13 cellular contexts compared by ENCODE assay signal in genomic region chr3:12303532-12303931, GRCh38. TPM values are rescaled to one million over a fixed set of nuclear protein-coding genes. Genes with fewer than 3 reads are reported as not detected.
DNase-seq lines count a peak whose midpoint lies in the region; ATAC-seq and TF ChIP-seq lines count a peak whose summit lies in the region.
"Had no signal": no experiment of that assay in that cellular context is flagged by ENCODE, and none has a peak within 500 bp of the region (broad histone marks: within the 10 kb centered on the region; RNA-seq: fewer than 3 reads in every experiment).

No MANE protein-coding gene starts in this region.

- H4K20me1 ChIP-seq in mammary epithelial cell (ENCODE audit: insufficient read depth, low read length), result no peaks in the 10 kb centered on the region

- dilution Hi-C loops in mammary epithelial cell (cut with HindIII; ENCODE audit: low sequenced_read_pairs), result no loop called here

- 90% methylated on average over 2 of the region's 2 CpGs for WGBS in mammary epithelial cell (ENCODE audit: low coverage, missing lambda C conversion rate)

- intact Hi-C loops in mammary epithelial cell (cut with micrococcal nuclease), result no loop called here
- intact Hi-C loops in CD4-positive, alpha-beta T cell (cut with DNase I, micrococcal nuclease), result no loop called here

- peaks cover 13% of the 10 kb centered on the region for H3K4me1 ChIP-seq in mammary epithelial cell (ENCODE audit: insufficient read depth, low read length)
- H3K4me1 ChIP-seq: gastroesophageal sphincter had no signal

- no peak overlapping the region for H3K4me2 ChIP-seq in mammary epithelial cell (ENCODE audit: insufficient read depth, low read depth, low read length)

- no peak overlapping the region for H3K9ac ChIP-seq in mammary epithelial cell (ENCODE audit: insufficient read depth, low read length)

- ATAC-seq in HG02642 (IDR thresholded peaks at IDR 0.05; ENCODE audit: poor library complexity, unreplicated experiment), result no peak
- no peak for ATAC-seq in stimulated activated naive CD8-positive, alpha-beta T cell treated with anti-CD3 and anti-CD28 coated beads, Interleukin-15, amount 100 ng/mL, for 72 hours
- no peak for ATAC-seq in CD4-positive, alpha-beta T cell (ENCODE audit: poor library complexity)
- ATAC-seq: activated T-cell treated with anti-CD3 and anti-CD28 coated beads, Interleukin-2, amount 50 U/mL, for 72 hours; gastroesophageal sphincter had no signal

- H3K27me3 Mint-ChIP-seq in stimulated activated naive CD8-positive, alpha-beta T cell treated with anti-CD3 and anti-CD28 coated beads, Interleukin-15, amount 100 ng/mL, for 72 hours, result peaks cover 20% of the 10 kb centered on the region
- no peaks in the 10 kb centered on the region for H3K27me3 Mint-ChIP-seq in CD4-positive, alpha-beta T cell

- H3K27ac ChIP-seq in mammary epithelial cell (ENCODE audit: insufficient read depth, low read depth, low read length), result no peak overlapping the region
- H3K27ac ChIP-seq in CD4-positive, alpha-beta T cell (ENCODE audit: low read depth, low read length), result no peak overlapping the region
- H3K27ac ChIP-seq: gastroesophageal sphincter, left ventricle myocardium inferior, Peyer's patch had no signal

- no peak for TF ChIP-seq POLR2A in NB4 (IDR thresholded peaks at IDR 0.05; ENCODE audit: extremely low read depth, insufficient read length)

- H3K4me1 Mint-ChIP-seq in stimulated activated naive CD8-positive, alpha-beta T cell treated with anti-CD3 and anti-CD28 coated beads, Interleukin-15, amount 100 ng/mL, for 72 hours, result peaks cover 9% of the 10 kb centered on the region
- no peaks in the 10 kb centered on the region for H3K4me1 Mint-ChIP-seq in CD4-positive, alpha-beta T cell (ENCODE audit: low read depth)

- no peaks in the 10 kb centered on the region for H3K79me2 ChIP-seq in mammary epithelial cell (ENCODE audit: insufficient read depth, low read length)

- in situ Hi-C loops in mammary epithelial cell (cut with MboI; ENCODE audit: low sequenced_read_pairs in 2 of 2), result no loop called here

- H3K27me3 ChIP-seq in mammary epithelial cell (ENCODE audit: insufficient read depth, low read length), result no peaks in the 10 kb centered on the region
- no peaks in the 10 kb centered on the region for H3K27me3 ChIP-seq in CD4-positive, alpha-beta T cell (ENCODE audit: control insufficient read depth, insufficient read depth, low read length)
- H3K27me3 ChIP-seq: gastroesophageal sphincter, Peyer's patch had no signal

- peak; percentile 91 for DNase-seq in CD1c-positive myeloid dendritic cell (ENCODE audit: extremely low spot score)
- peak; percentile 24 for DNase-seq in NB4 (ENCODE audit: low read depth)
- peak; percentile 74 for DNase-seq in mammary epithelial cell
- DNase-seq in myocyte (ENCODE audit: low read depth), result peak; percentile 53
- no peak for DNase-seq in stimulated activated naive CD8-positive, alpha-beta T cell treated with anti-CD3 and anti-CD28 coated beads, Interleukin-15, amount 100 ng/mL, for 72 hours
- no peak for DNase-seq in activated CD4-positive, alpha-beta T cell treated with anti-CD3 and anti-CD28 coated beads, Interleukin-2, amount 50 U/mL, for 4 hours
- no peak for DNase-seq in CD4-positive, alpha-beta T cell
- DNase-seq: activated T-cell treated with anti-CD3 and anti-CD28 coated beads, Interleukin-2, amount 50 U/mL, for 72 hours; left ventricle myocardium inferior; Peyer's patch; stimulated activated CD4-positive, alpha-beta T cell treated with anti-CD3 and anti-CD28 coated beads, Interleukin-15, amount 100 ng/mL, for 24 hours had no signal

- TF ChIP-seq CTCF in NB4 (IDR thresholded peaks at IDR 0.05; ENCODE audit: low read depth, low read length) (no peak), mammary epithelial cell (conservative IDR thresholded peaks at IDR 0.05 in 1 of 2, IDR thresholded peaks at IDR 0.05 in 1 of 2; ENCODE audit: extremely low read depth in 1 of 2, insufficient read depth in 1 of 2, low read depth in 1 of 2, low read length in 2 of 2) (no peak)
- TF ChIP-seq CTCF in CD4-positive, alpha-beta T cell (IDR thresholded peaks at IDR 0.05), result no peak

- POLR2A ChIA-PET in CD4-positive, alpha-beta T cell (lab: Charles Lee), result interaction anchor here (0.6 kb wide), 1 partner anchor 87 kb away, joined by 3 read pairs; no protein-coding TSS in a partner anchor

- H3K9me3 Mint-ChIP-seq in stimulated activated naive CD8-positive, alpha-beta T cell treated with anti-CD3 and anti-CD28 coated beads, Interleukin-15, amount 100 ng/mL, for 72 hours, result no peaks in the 10 kb centered on the region
- no peaks in the 10 kb centered on the region for H3K9me3 Mint-ChIP-seq in CD4-positive, alpha-beta T cell
- H3K9me3 Mint-ChIP-seq: activated T-cell treated with anti-CD3 and anti-CD28 coated beads, Interleukin-2, amount 50 U/mL, for 72 hours had no signal

- H3K27ac Mint-ChIP-seq in stimulated activated naive CD8-positive, alpha-beta T cell treated with anti-CD3 and anti-CD28 coated beads, Interleukin-15, amount 100 ng/mL, for 72 hours, result no peak overlapping the region
- H3K27ac Mint-ChIP-seq in CD4-positive, alpha-beta T cell, result no peak overlapping the region
- H3K27ac Mint-ChIP-seq: activated T-cell treated with anti-CD3 and anti-CD28 coated beads, Interleukin-2, amount 50 U/mL, for 72 hours had no signal

- H3K36me3 Mint-ChIP-seq in CD4-positive, alpha-beta T cell (ENCODE audit: low read depth), result no peaks in the 10 kb centered on the region

- CTCF ChIA-PET in mammary epithelial cell (lab: Charles Lee; ENCODE audit: low non-redundant PET), result no interaction called here
- CTCF ChIA-PET in CD4-positive, alpha-beta T cell (lab: Charles Lee), result no interaction called here

- H3K4me3 Mint-ChIP-seq in stimulated activated naive CD8-positive, alpha-beta T cell treated with anti-CD3 and anti-CD28 coated beads, Interleukin-15, amount 100 ng/mL, for 72 hours, result no peak overlapping the region
- H3K4me3 Mint-ChIP-seq in CD4-positive, alpha-beta T cell, result no peak overlapping the region
- H3K4me3 Mint-ChIP-seq: activated T-cell treated with anti-CD3 and anti-CD28 coated beads, Interleukin-2, amount 50 U/mL, for 72 hours had no signal

- no peak overlapping the region for H2AFZ ChIP-seq in mammary epithelial cell (ENCODE audit: low read depth, low read length)

- BruUV-seq in mammary epithelial cell (replicated peaks; lab: Mats Ljungman, UMichigan), result no TSS peak

- H3K9me3 ChIP-seq in mammary epithelial cell (replicated peaks; ENCODE audit: insufficient read depth, low read length), result no peaks in the 10 kb centered on the region
- no peaks in the 10 kb centered on the region for H3K9me3 ChIP-seq in CD4-positive, alpha-beta T cell (ENCODE audit: control insufficient read depth, low read length)
- H3K9me3 ChIP-seq: gastroesophageal sphincter, left ventricle myocardium inferior, Peyer's patch had no signal

- H3K36me3 ChIP-seq in mammary epithelial cell (ENCODE audit: insufficient read depth, low read length), result no peaks in the 10 kb centered on the region
- H3K36me3 ChIP-seq: gastroesophageal sphincter, left ventricle myocardium inferior, Peyer's patch had no signal

- H3K4me3 ChIP-seq in NB4 (ENCODE audit: low read depth, low read length) (no peak overlapping the region), mammary epithelial cell (replicated peaks in 1 of 3; ENCODE audit: insufficient read depth in 1 of 3, low read depth in 2 of 3, low read length in 3 of 3) (no peak overlapping the region)
- H3K4me3 ChIP-seq: gastroesophageal sphincter, left ventricle myocardium inferior, Peyer's patch had no signal

RNA-seq across cellular contexts. Expression of gene PPARG, which starts 14.7 kb away (rescaled TPM):
- under 1 TPM; 0.17 to 0.54 TPM for total RNA-seq in mammary epithelial cell
- 0.45 TPM for polyA plus RNA-seq in mammary epithelial cell
- polyA minus RNA-seq in mammary epithelial cell, result 0.62 TPM
- 1.2 and 1.6 TPM in 2 replicates for total RNA-seq in myocyte
- 0.26 TPM for polyA plus RNA-seq in myocyte (2012)
- total RNA-seq in CD4-positive, alpha-beta T cell, result under 1 TPM; 0.27 to 0.75 TPM

Comparison
In these comparisons a context has a peak if more than half of its experiments do, and no peak if none do; other contexts are left out.
1. DNase-seq: peak in CD1c-positive myeloid dendritic cell (single experiment), NB4 (single experiment), mammary epithelial cell (single experiment) and myocyte (single experiment); none in stimulated activated naive CD8-positive, alpha-beta T cell treated with anti-CD3 and anti-CD28 coated beads, Interleukin-15, amount 100 ng/mL, for 72 hours (0 of 2), activated CD4-positive, alpha-beta T cell treated with anti-CD3 and anti-CD28 coated beads, Interleukin-2, amount 50 U/mL, for 4 hours (0 of 2) and CD4-positive, alpha-beta T cell (0 of 10).